Comparison of ENCODE assay signal across 7 cellular contexts in genomic region chr15:70962084-70962483, GRCh38.
"Had no signal": no experiment of that assay in that cellular context is flagged by ENCODE, and none has a peak within 500 bp of the region (broad histone marks: within the 10 kb centered on the region; RNA-seq: fewer than 3 reads in every experiment).

No MANE protein-coding gene starts in this region.

- H3K4me2 ChIP-seq: KMS-11 had no signal

- H3K4me3 ChIP-seq: K562 had no signal

- FAIRE-seq: HepG2, HTR-8/SVneo, K562 had no signal

- H3K9ac ChIP-seq: KMS-11 had no signal

- H3K27ac ChIP-seq: HL-60, KMS-11 had no signal

- DNase-seq: KBM-7, KG1 had no signal

- ATAC-seq: HepG2, K562 had no signal
